In genomic region chrX:80138938-80139337, GRCh38 we compare ENCODE assay signal across 9 cellular contexts.
"Had no signal": no experiment of that assay in that cellular context is flagged by ENCODE, and none has a peak within 500 bp of the region (broad histone marks: within the 10 kb centered on the region; RNA-seq: fewer than 3 reads in every experiment).

No MANE protein-coding gene starts in this region.

- H3K4me1 ChIP-seq: HAP-1 had no signal

- FAIRE-seq: H54 had no signal

- H3K9me3 Mint-ChIP-seq: HFFc6 had no signal

- H3K36me3 ChIP-seq: HAP-1 had no signal

- H3K4me2 ChIP-seq: GM23338 had no signal

- DNase-seq: GOT3, H7, H9, HCEC 1CT, HFFc6 had no signal

- H3K27ac Mint-ChIP-seq: GM23338, H9, HFFc6 had no signal

- ATAC-seq: GM23338, HCT116 had no signal

- H3K4me3 Mint-ChIP-seq: GM23338, H9, HFFc6 had no signal

- H3K4me3 ChIP-seq: GM23338, HAP-1 had no signal

- H2AFZ ChIP-seq: GM23338 had no signal
